12 cellular contexts compared by ENCODE assay signal in the genomic region with DNA sequence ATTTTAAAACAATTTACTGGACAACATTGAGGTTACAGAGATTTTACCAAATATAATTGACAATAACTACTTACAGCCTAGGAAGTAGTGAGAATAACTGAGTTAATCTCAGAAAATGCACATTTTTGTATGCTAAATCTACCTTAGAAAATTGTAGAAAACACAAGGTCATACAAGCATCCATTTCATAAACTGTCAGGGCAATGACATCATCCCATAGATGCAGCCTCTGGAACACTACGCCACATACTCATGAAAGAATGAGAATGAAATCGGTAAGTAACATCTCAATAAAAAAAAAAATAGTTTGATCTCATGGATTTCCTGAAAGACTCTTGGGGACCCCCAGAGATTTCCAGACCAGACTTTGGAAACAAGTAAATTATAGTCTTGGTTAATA. TPM values are rescaled to one million over a fixed set of nuclear protein-coding genes. Genes with fewer than 3 reads are reported as not detected.
"Had no signal": no experiment of that assay in that cellular context is flagged by ENCODE, and none has a peak within 500 bp of the region (broad histone marks: within the 10 kb centered on the region; RNA-seq: fewer than 3 reads in every experiment).

No MANE protein-coding gene starts in this region.

- H2AFZ ChIP-seq: GM23248, GM23338 had no signal

- ATAC-seq: GM23338, HCT116 had no signal

- H3K4me2 ChIP-seq: GM23338 had no signal

- H3K36me3 ChIP-seq: HAP-1 had no signal

- H3K27ac ChIP-seq: GM23248 had no signal

- H3K9ac ChIP-seq: GM23248 had no signal

- H3K4me1 ChIP-seq: HAP-1 had no signal

- H3K4me3 ChIP-seq: GM23248, GM23338, HAP-1 had no signal

- FAIRE-seq: H1, H54 had no signal

- DNase-seq: GM23248, GOT3, H7, H9, HCEC 1CT, HFFc6 had no signal

- H3K9me3 ChIP-seq: HAP-1 had no signal

RNA-seq across cellular contexts. Expression of a gene that starts 28.9 kb away (rescaled TPM):
- total RNA-seq: GM23248, GM23338, H4, H7, H9, HFFc6 had no signal
- polyA plus RNA-seq: GM23248, GM23338, H1 had no signal
